In genomic region chr9:23717505-23717904, GRCh38 we compare ENCODE assay signal across 1 cellular context.
TF ChIP-seq lines count a peak whose summit lies in the region.

No MANE protein-coding gene starts in this region.

TF ChIP-seq in HEK293, 187 proteins besides CTCF, POLR2A, EP300 and RAD21 (continued from another document and continues in another):
- TF ChIP-seq ZNF280D (tag by site-specific recombination; IDR thresholded peaks at IDR 0.05) (no peak), ZNF433 (tag by site-specific recombination; IDR thresholded peaks at IDR 0.05; ENCODE audit: low read depth) (no peak), EGR2 (tag by site-specific recombination; IDR thresholded peaks at IDR 0.05; ENCODE audit: low read depth) (no peak), ZNF138 (tag by site-specific recombination; IDR thresholded peaks at IDR 0.05; ENCODE audit: borderline replicate concordance) (no peak), MZF1 (tag by site-specific recombination; IDR thresholded peaks at IDR 0.05; ENCODE audit: borderline replicate concordance) (no peak), ZNF394 (tag by site-specific recombination; IDR thresholded peaks at IDR 0.05; ENCODE audit: borderline replicate concordance) (no peak; the same call in 1 of the 2 replicates), ZFP37 (tag by site-specific recombination; IDR thresholded peaks at IDR 0.05) (no peak), KLF8 (tag by site-specific recombination; IDR thresholded peaks at IDR 0.05) (0 out of 2 replicates have a peak, but pooled peaks have one; percentile 47), ZNF335 (tag by site-specific recombination; conservative IDR thresholded peaks at IDR 0.05) (no peak), ZSCAN18 (tag by site-specific recombination; IDR thresholded peaks at IDR 0.05) (no peak), ZNF501 (tag by site-specific recombination; IDR thresholded peaks at IDR 0.05) (no peak), ZNF23 (tag by site-specific recombination; IDR thresholded peaks at IDR 0.05; ENCODE audit: borderline replicate concordance) (no peak), PRDM4 (tag by site-specific recombination; IDR thresholded peaks at IDR 0.05) (peak; percentile 80), ZNF76 (tag by site-specific recombination; IDR thresholded peaks at IDR 0.05; ENCODE audit: borderline replicate concordance, low read depth) (peak; percentile 38; the same call in 1 of the 2 replicates), ZNF184 (tag by site-specific recombination; IDR thresholded peaks at IDR 0.05) (no peak), ZNF404 (tag by site-specific recombination; IDR thresholded peaks at IDR 0.05) (no peak), ZNF202 (tag by site-specific recombination; IDR thresholded peaks at IDR 0.05; ENCODE audit: borderline replicate concordance) (no peak), PRDM1 (tag by site-specific recombination; IDR thresholded peaks at IDR 0.05) (no peak), ZNF580 (tag by site-specific recombination; IDR thresholded peaks at IDR 0.05) (peak; percentile 84; the same call in 1 of the 2 replicates), BCL11B (tag by site-specific recombination; IDR thresholded peaks at IDR 0.05; ENCODE audit: low read depth) (no peak), ZNF416 (tag by site-specific recombination; IDR thresholded peaks at IDR 0.05) (no peak), ZNF114 (tag by site-specific recombination; IDR thresholded peaks at IDR 0.05) (no peak), ELK4 (IDR thresholded peaks at IDR 0.05; ENCODE audit: borderline replicate concordance, low read depth, low read length) (no peak), ZNF514 (tag by site-specific recombination; IDR thresholded peaks at IDR 0.05) (no peak), IKZF3 (tag by site-specific recombination; IDR thresholded peaks at IDR 0.05) (peak; percentile 72; the same call in 1 of the 2 replicates), HOXD13 (CRISPR knock-in tag; IDR thresholded peaks at IDR 0.05; ENCODE audit: borderline replicate concordance) (peak; percentile 86), ZNF391 (tag by site-specific recombination; IDR thresholded peaks at IDR 0.05; ENCODE audit: borderline replicate concordance, low read depth) (no peak), PRDM6 (tag by site-specific recombination; IDR thresholded peaks at IDR 0.05) (peak; percentile 94), ZSCAN30 (tag by site-specific recombination; IDR thresholded peaks at IDR 0.05) (peak; percentile 62; the same call in 1 of the 2 replicates), ZNF133 (tag by site-specific recombination; IDR thresholded peaks at IDR 0.05) (no peak), ZNF629 (tag by site-specific recombination; IDR thresholded peaks at IDR 0.05) (peak; percentile 69), ZNF341 (tag by site-specific recombination; IDR thresholded peaks at IDR 0.05; ENCODE audit: low read depth) (no peak), YY1 (tag by site-specific recombination; IDR thresholded peaks at IDR 0.05) (no peak), ZBTB11 (tag by site-specific recombination; conservative IDR thresholded peaks at IDR 0.05; ENCODE audit: low read depth) (no peak), KLF9 (tag by site-specific recombination; IDR thresholded peaks at IDR 0.05; ENCODE audit: low read depth) (no peak), ZNF2 (tag by site-specific recombination; IDR thresholded peaks at IDR 0.05) (peak; percentile 43; the same call in 1 of the 2 replicates), ZIC2 (tag by site-specific recombination; IDR thresholded peaks at IDR 0.05) (no peak), WT1 (tag by site-specific recombination; IDR thresholded peaks at IDR 0.05) (peak; percentile 100), ZNF214 (tag by site-specific recombination; IDR thresholded peaks at IDR 0.05; ENCODE audit: borderline replicate concordance) (no peak)
- TF ChIP-seq, protein P1, sequence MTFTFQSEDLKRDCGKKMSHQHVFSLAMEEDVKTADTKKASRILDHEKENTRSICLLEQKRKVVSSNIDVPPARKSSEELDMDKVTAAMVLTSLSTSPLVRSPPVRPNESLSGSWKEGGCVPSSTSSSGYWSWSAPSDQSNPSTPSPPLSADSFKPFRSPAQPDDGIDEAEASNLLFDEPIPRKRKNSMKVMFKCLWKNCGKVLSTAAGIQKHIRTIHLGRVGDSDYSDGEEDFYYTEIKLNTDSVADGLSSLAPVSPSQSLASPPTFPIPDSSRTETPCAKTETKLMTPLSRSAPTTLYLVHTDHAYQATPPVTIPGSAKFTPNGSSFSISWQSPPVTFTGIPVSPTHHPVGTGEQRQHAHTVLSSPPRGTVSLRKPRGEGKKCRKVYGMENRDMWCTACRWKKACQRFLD (tag by site-specific recombination; IDR thresholded peaks at IDR 0.05), result no peak
- TF ChIP-seq, protein P2, sequence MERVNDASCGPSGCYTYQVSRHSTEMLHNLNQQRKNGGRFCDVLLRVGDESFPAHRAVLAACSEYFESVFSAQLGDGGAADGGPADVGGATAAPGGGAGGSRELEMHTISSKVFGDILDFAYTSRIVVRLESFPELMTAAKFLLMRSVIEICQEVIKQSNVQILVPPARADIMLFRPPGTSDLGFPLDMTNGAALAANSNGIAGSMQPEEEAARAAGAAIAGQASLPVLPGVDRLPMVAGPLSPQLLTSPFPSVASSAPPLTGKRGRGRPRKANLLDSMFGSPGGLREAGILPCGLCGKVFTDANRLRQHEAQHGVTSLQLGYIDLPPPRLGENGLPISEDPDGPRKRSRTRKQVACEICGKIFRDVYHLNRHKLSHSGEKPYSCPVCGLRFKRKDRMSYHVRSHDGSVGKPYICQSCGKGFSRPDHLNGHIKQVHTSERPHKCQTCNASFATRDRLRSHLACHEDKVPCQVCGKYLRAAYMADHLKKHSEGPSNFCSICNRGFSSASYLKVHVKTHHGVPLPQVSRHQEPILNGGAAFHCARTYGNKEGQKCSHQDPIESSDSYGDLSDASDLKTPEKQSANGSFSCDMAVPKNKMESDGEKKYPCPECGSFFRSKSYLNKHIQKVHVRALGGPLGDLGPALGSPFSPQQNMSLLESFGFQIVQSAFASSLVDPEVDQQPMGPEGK (tag by site-specific recombination; IDR thresholded peaks at IDR 0.05), result 0 out of 2 replicates have a peak, but pooled peaks have one; percentile 22
- TF ChIP-seq, protein P3, sequence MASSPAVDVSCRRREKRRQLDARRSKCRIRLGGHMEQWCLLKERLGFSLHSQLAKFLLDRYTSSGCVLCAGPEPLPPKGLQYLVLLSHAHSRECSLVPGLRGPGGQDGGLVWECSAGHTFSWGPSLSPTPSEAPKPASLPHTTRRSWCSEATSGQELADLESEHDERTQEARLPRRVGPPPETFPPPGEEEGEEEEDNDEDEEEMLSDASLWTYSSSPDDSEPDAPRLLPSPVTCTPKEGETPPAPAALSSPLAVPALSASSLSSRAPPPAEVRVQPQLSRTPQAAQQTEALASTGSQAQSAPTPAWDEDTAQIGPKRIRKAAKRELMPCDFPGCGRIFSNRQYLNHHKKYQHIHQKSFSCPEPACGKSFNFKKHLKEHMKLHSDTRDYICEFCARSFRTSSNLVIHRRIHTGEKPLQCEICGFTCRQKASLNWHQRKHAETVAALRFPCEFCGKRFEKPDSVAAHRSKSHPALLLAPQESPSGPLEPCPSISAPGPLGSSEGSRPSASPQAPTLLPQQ (tag by site-specific recombination; IDR thresholded peaks at IDR 0.05), result no peak
